8 cellular contexts compared by ENCODE assay signal in the genomic region with DNA sequence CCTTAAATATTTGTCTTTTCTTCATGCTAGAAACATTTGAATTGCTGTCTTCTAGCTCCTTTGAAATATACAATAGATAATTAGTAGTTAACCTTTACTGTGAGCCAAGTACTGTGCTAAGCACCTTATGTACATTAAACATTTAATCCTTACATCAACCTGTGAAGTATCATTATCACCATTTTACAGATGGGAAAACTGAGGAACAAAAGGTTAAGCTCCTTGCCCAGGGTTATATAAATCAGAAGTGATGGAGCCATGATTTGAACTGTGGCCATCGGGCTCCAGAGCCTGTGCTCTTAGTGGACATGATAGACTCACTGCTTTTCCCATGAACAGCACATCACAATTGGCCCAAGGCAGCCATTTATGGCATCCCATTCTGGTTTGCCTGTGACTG.
"Had no signal": no experiment of that assay in that cellular context is flagged by ENCODE, and none has a peak within 500 bp of the region (broad histone marks: within the 10 kb centered on the region; RNA-seq: fewer than 3 reads in every experiment).

No MANE protein-coding gene starts in this region.

- H3K9me3 ChIP-seq: HAP-1 had no signal

- H3K27ac ChIP-seq: GM23248, HL-60 had no signal

- H3K4me3 ChIP-seq: GM23248, HAP-1 had no signal

- ATAC-seq: HCT116 had no signal

- H3K4me1 ChIP-seq: HAP-1 had no signal

- H3K36me3 ChIP-seq: HAP-1 had no signal

- DNase-seq: GM23248, GOT3, H7, HFFc6, IMR-90 had no signal
